8 cellular contexts compared by ENCODE assay signal in genomic region chr4:16896871-16897270, GRCh38. TPM values are rescaled to one million over a fixed set of nuclear protein-coding genes. Genes with fewer than 3 reads are reported as not detected.
DNase-seq lines count a peak whose midpoint lies in the region; FAIRE-seq and TF ChIP-seq lines count a peak whose summit lies in the region.

No MANE protein-coding gene starts in this region.

- no peak overlapping the region for H3K23ac ChIP-seq in mesendoderm (ENCODE audit: low read length)

- H2BK120ac ChIP-seq in mesendoderm (ENCODE audit: low read depth, low read length) = no peak overlapping the region

- H3K4me3 ChIP-seq in HUES6 (ENCODE audit: low read depth, low read length) = peak overlapping the region; percentile 75
- peak overlapping the region; percentile 37 to 40 for H3K4me3 ChIP-seq in duodenal mucosa (ENCODE audit: low read depth in 1 of 2, low read length in 2 of 2)
- peak overlapping the region; percentile 93 for H3K4me3 ChIP-seq in mesendoderm (ENCODE audit: low read length)
- peak overlapping the region in 2 of 3 donors; percentile 15 to 16 for H3K4me3 ChIP-seq in thyroid gland (replicated peaks in 1 of 3)

- H3K79me2 ChIP-seq in mesendoderm (ENCODE audit: control insufficient read depth, insufficient read depth, low read length) = peaks cover 43% of the 10 kb centered on the region

- H3K9ac ChIP-seq in HUES6 (ENCODE audit: low read length) = peak overlapping the region; percentile 72
- no peak overlapping the region for H3K9ac ChIP-seq in duodenal mucosa (ENCODE audit: low read depth in 1 of 2, low read length in 2 of 2)
- peak overlapping the region; percentile 94 for H3K9ac ChIP-seq in mesendoderm (ENCODE audit: low read length)

- no peak overlapping the region for H2AK5ac ChIP-seq in mesendoderm (ENCODE audit: low read length)

- H2BK15ac ChIP-seq in mesendoderm (replicated peaks; ENCODE audit: low read depth) = no peak overlapping the region

- H3K27ac ChIP-seq in HUES6 (ENCODE audit: low read depth, low read length) (0 out of 2 replicates have a peak overlapping the region, but pooled peaks have one; percentile 44), duodenal mucosa (ENCODE audit: low read depth, low read length) (no peak overlapping the region), mesendoderm (ENCODE audit: low read depth, low read length) (peak overlapping the region; percentile 49), thyroid gland (peak overlapping the region in 2 of 3 donors; percentile 52 to 74)

- intact Hi-C loops in thyroid gland (cut with DNase I) = no loop called here

- DNase-seq in mesendoderm (no peak), thyroid gland (no peak), COLO829 (ENCODE audit: low spot score) (no peak), DMS53 treated with DMSO at 0.1 percent for 48 hours (lab: John Stamatoyannopoulos, UW; ENCODE audit: unreplicated experiment) (no peak), RCC 7860 (ENCODE audit: low spot score) (no peak)
- DNase-seq in activated effector memory CD4-positive, alpha-beta T cell treated with Interleukin-2 at 50 U/mL for 16 hours = no peak

- H2BK5ac ChIP-seq in mesendoderm (ENCODE audit: low read length) = no peak overlapping the region

- H4K5ac ChIP-seq in mesendoderm (ENCODE audit: low read length) = no peak overlapping the region

- H3K4ac ChIP-seq in mesendoderm (ENCODE audit: low read depth, low read length) = no peak overlapping the region

- no peak for FAIRE-seq in RCC 7860 (lab: Jason Lieb, UNC)

- peak overlapping the region; percentile 63 for H3K56ac ChIP-seq in mesendoderm (ENCODE audit: low read length)

- peak overlapping the region; percentile 97 for H3K18ac ChIP-seq in mesendoderm (ENCODE audit: low read length)

- TF ChIP-seq POLR2A in thyroid gland (IDR thresholded peaks at IDR 0.05) = no peak

- H3K9me3 ChIP-seq in HUES6 (ENCODE audit: control insufficient read depth, insufficient read depth, low read depth, low read length) = no peaks in the 10 kb centered on the region
- H3K9me3 ChIP-seq in duodenal mucosa (ENCODE audit: control insufficient read depth in 1 of 2, low read length in 2 of 2) = no peaks in the 10 kb centered on the region
- no peaks in the 10 kb centered on the region for H3K9me3 ChIP-seq in thyroid gland

- H3K27me3 ChIP-seq in HUES6 (ENCODE audit: control insufficient read depth, insufficient read depth, low read length) (no peaks in the 10 kb centered on the region), duodenal mucosa (ENCODE audit: control insufficient read depth in 1 of 2, insufficient read depth in 2 of 2, low read length in 2 of 2) (no peaks in the 10 kb centered on the region), mesendoderm (ENCODE audit: insufficient read depth, low read length, poor library complexity) (no peaks in the 10 kb centered on the region), thyroid gland (no peaks in the 10 kb centered on the region)

- H3K4me2 ChIP-seq in mesendoderm (ENCODE audit: low read length) = peak overlapping the region; percentile 66

- H3K79me1 ChIP-seq in mesendoderm (ENCODE audit: low read length) = peaks cover 2% of the 10 kb centered on the region

- H3K36me3 ChIP-seq in HUES6 (ENCODE audit: control insufficient read depth, insufficient read depth, low read length) (no peaks in the 10 kb centered on the region), duodenal mucosa (ENCODE audit: control insufficient read depth in 1 of 2, insufficient read depth in 2 of 2, low read length in 2 of 2) (no peaks in the 10 kb centered on the region), mesendoderm (ENCODE audit: control insufficient read depth, insufficient read depth, low read length) (no peaks in the 10 kb centered on the region), thyroid gland (no peaks in the 10 kb centered on the region)

- H3K4me1 ChIP-seq in HUES6 (ENCODE audit: control insufficient read depth, insufficient read depth, low read length) (peaks cover 57% of the 10 kb centered on the region), duodenal mucosa (ENCODE audit: control insufficient read depth in 1 of 2, insufficient read depth in 2 of 2, low read length in 2 of 2) (no peaks in the 10 kb centered on the region), mesendoderm (ENCODE audit: control insufficient read depth, low read depth, low read length) (peaks cover 9% of the 10 kb centered on the region), thyroid gland (peaks cover 0 to 10% of the 10 kb centered on the region in 2 donors)

- no CpG with 5 or more reads among the region's 3 CpGs for WGBS in mesendoderm (ENCODE audit: extremely low coverage, insufficient coverage, low lambda C conversion rate)
- 39 to 43% methylated on average over 3 of the region's 3 CpGs for WGBS in thyroid gland, 2 donors

- TF ChIP-seq CTCF in thyroid gland (IDR thresholded peaks at IDR 0.05) = no peak

- no peak overlapping the region for H4K8ac ChIP-seq in mesendoderm (ENCODE audit: low read depth, low read length)

RNA-seq across cellular contexts. Expression of gene LDB2, which starts 1.6 kb away (rescaled TPM):
- 73.5 TPM for polyA plus RNA-seq in mesendoderm (2013, experiment 1 of 2)
- polyA plus RNA-seq in mesendoderm (2013, experiment 2 of 2) = 73.8 TPM
- total RNA-seq in thyroid gland = 10 to 100 TPM; 19.9 to 71.5 (median 41.1) TPM

Comparison
In these comparisons a context has a peak if more than half of its experiments do, and no peak if none do; other contexts are left out.
1. H3K4me3 ChIP-seq: peak in every context shown above with its lines; median percentile 93 in mesendoderm; 75 in HUES6; 38 in duodenal mucosa; 16 in thyroid gland.
2. H3K9ac ChIP-seq: peak in HUES6 (single experiment) and mesendoderm (single experiment); none in duodenal mucosa (0 of 2).